ENCODE assay signal across 24 cellular contexts in genomic region chr4:5970381-5971076, GRCh38. TPM values are rescaled to one million over a fixed set of nuclear protein-coding genes. Genes with fewer than 3 reads are reported as not detected.
DNase-seq lines count a peak whose midpoint lies in the region; ATAC-seq and TF ChIP-seq lines count a peak whose summit lies in the region.
"Had no signal": no experiment of that assay in that cellular context is flagged by ENCODE, and none has a peak within 500 bp of the region (broad histone marks: within the 10 kb centered on the region; RNA-seq: fewer than 3 reads in every experiment).

No MANE protein-coding gene starts in this region.

- intact Hi-C loops in left ventricle myocardium superior (cut with micrococcal nuclease) (no loop called here), left cardiac atrium (cut with DNase I) (no loop called here), aorta (cut with DNase I) (no loop called here)
- intact Hi-C loops in CD4-positive, alpha-beta memory T cell (cut with micrococcal nuclease) = no loop called here

- H4K5ac ChIP-seq in mesendoderm (ENCODE audit: low read length) = no peak overlapping the region

- H2AK5ac ChIP-seq in mesendoderm (ENCODE audit: low read length) = no peak overlapping the region

- peak; percentile 8 for DNase-seq in left ventricle myocardium superior
- DNase-seq in left cardiac atrium = no peak
- DNase-seq in coronary artery (ENCODE audit: low spot score) = peak; percentile 66
- DNase-seq in nephron progenitor cell = no peak
- DNase-seq in aorta = no peak
- no peak for DNase-seq in mesendoderm
- no peak for DNase-seq in CD4-positive, alpha-beta memory T cell
- DNase-seq: CD4-positive, alpha-beta T cell; DMS153; GDM1; Karpas-422; NCI-H1092; NCI-H1694; NCI-H2081 treated with DMSO at 0.1 percent for 48 hours; NK-92 treated with Interleukin-12 subunit alpha and Interleukin-12 subunit beta, amount 100 ng/mL, for 24 hours; Peyer's patch; Right ventricle myocardium superior had no signal

- no peak overlapping the region for H2BK120ac ChIP-seq in mesendoderm (ENCODE audit: low read depth, low read length)

- H3K9ac ChIP-seq in mesendoderm (ENCODE audit: low read length) = no peak overlapping the region

- H3K4ac ChIP-seq in mesendoderm (ENCODE audit: low read depth, low read length) = no peak overlapping the region

- H3K4me1 ChIP-seq in aorta (ENCODE audit: control insufficient read depth in 1 of 2, insufficient read depth in 2 of 2, low read length in 2 of 2) (no peaks in the 10 kb centered on the region), mesendoderm (ENCODE audit: control insufficient read depth, low read depth, low read length) (no peaks in the 10 kb centered on the region)
- H3K4me1 ChIP-seq in CD4-positive, alpha-beta memory T cell (ENCODE audit: insufficient read depth, low read length) = no peaks in the 10 kb centered on the region
- H3K4me1 ChIP-seq: A549, Peyer's patch had no signal

- no peaks in the 10 kb centered on the region for H3K36me3 Mint-ChIP-seq in nephron progenitor cell (ENCODE audit: low read depth)
- no peaks in the 10 kb centered on the region for H3K36me3 Mint-ChIP-seq in CD4-positive, alpha-beta memory T cell
- H3K36me3 Mint-ChIP-seq: IgD-negative memory B cell had no signal

- no peak overlapping the region for H3K56ac ChIP-seq in mesendoderm (ENCODE audit: low read length)

- H3K23ac ChIP-seq in mesendoderm (ENCODE audit: low read length) = no peak overlapping the region

- no peaks in the 10 kb centered on the region for H3K9me3 Mint-ChIP-seq in nephron progenitor cell
- peaks cover 0 to 2% (median 0%) of the 10 kb centered on the region in 8 donors for H3K9me3 Mint-ChIP-seq in CD4-positive, alpha-beta memory T cell
- H3K9me3 Mint-ChIP-seq: CD4-positive, alpha-beta T cell; IgD-negative memory B cell had no signal

- H3K18ac ChIP-seq in mesendoderm (ENCODE audit: low read length) = no peak overlapping the region

- TF ChIP-seq CTCF in coronary artery (IDR thresholded peaks at IDR 0.05) = no peak
- TF ChIP-seq CTCF in nephron progenitor cell (IDR thresholded peaks at IDR 0.05) = no peak

- H3K4me3 Mint-ChIP-seq in nephron progenitor cell = no peak overlapping the region
- H3K4me3 Mint-ChIP-seq in CD4-positive, alpha-beta memory T cell = no peak overlapping the region
- H3K4me3 Mint-ChIP-seq: CD4-positive, alpha-beta T cell; IgD-negative memory B cell had no signal

- peaks cover 17% of the 10 kb centered on the region for H3K27me3 Mint-ChIP-seq in nephron progenitor cell (ENCODE audit: low read depth, poor library complexity)
- H3K27me3 Mint-ChIP-seq in CD4-positive, alpha-beta memory T cell = peaks cover under 1 to 5% of the 10 kb centered on the region in 2 donors

- peaks cover 41% of the 10 kb centered on the region for H3K4me1 Mint-ChIP-seq in nephron progenitor cell
- no peaks in the 10 kb centered on the region for H3K4me1 Mint-ChIP-seq in CD4-positive, alpha-beta memory T cell
- H3K4me1 Mint-ChIP-seq: IgD-negative memory B cell had no signal

- no peaks in the 10 kb centered on the region for H3K79me1 ChIP-seq in mesendoderm (ENCODE audit: low read length)

- H3K4me2 ChIP-seq in mesendoderm (ENCODE audit: low read length) = no peak overlapping the region
- H3K4me2 ChIP-seq: A549 had no signal

- H3K27me3 ChIP-seq in aorta (ENCODE audit: control insufficient read depth in 1 of 2, insufficient read depth in 2 of 2, low read length in 1 of 2) = no peaks in the 10 kb centered on the region
- no peaks in the 10 kb centered on the region for H3K27me3 ChIP-seq in mesendoderm (ENCODE audit: insufficient read depth, low read length, poor library complexity)
- no peaks in the 10 kb centered on the region for H3K27me3 ChIP-seq in CD4-positive, alpha-beta memory T cell (ENCODE audit: insufficient read depth, low read length)
- H3K27me3 ChIP-seq: Peyer's patch had no signal

- ATAC-seq in left ventricle myocardium superior = no peak
- ATAC-seq in left cardiac atrium = no peak
- ATAC-seq in aorta (ENCODE audit: low FRiP score) = peak; percentile 46
- ATAC-seq in HG02571 (IDR thresholded peaks at IDR 0.05; ENCODE audit: unreplicated experiment) = no peak
- ATAC-seq: A549 had no signal

- H3K36me3 ChIP-seq in aorta (ENCODE audit: control insufficient read depth in 1 of 2, insufficient read depth in 2 of 2, low read length in 1 of 2) (no peaks in the 10 kb centered on the region), mesendoderm (ENCODE audit: control insufficient read depth, insufficient read depth, low read length) (no peaks in the 10 kb centered on the region)
- no peaks in the 10 kb centered on the region for H3K36me3 ChIP-seq in CD4-positive, alpha-beta memory T cell (ENCODE audit: insufficient read depth, low read length)
- H3K36me3 ChIP-seq: Peyer's patch had no signal

- no peaks in the 10 kb centered on the region for H3K79me2 ChIP-seq in mesendoderm (ENCODE audit: control insufficient read depth, insufficient read depth, low read length)

- no peak overlapping the region for H3K4me3 ChIP-seq in coronary artery
- no peak overlapping the region for H3K4me3 ChIP-seq in aorta (ENCODE audit: low read length in 2 of 2)
- no peak overlapping the region for H3K4me3 ChIP-seq in mesendoderm (ENCODE audit: low read length)
- H3K4me3 ChIP-seq in CD4-positive, alpha-beta memory T cell (ENCODE audit: low read length in 2 of 2) = no peak overlapping the region
- H3K4me3 ChIP-seq: A549, Peyer's patch had no signal

- POLR2A ChIA-PET in CD4-positive, alpha-beta memory T cell (lab: Charles Lee; ENCODE audit: partially characterized antibody) = no interaction called here

- no peak overlapping the region for H2BK15ac ChIP-seq in mesendoderm (replicated peaks; ENCODE audit: low read depth)

- CTCF ChIA-PET in CD4-positive, alpha-beta memory T cell (lab: Charles Lee; ENCODE audit: partially characterized antibody) = no interaction called here

- 69 to 74% methylated on average over 15 to 16 of the region's 16 CpGs for WGBS in aorta, 2 donors
- WGBS in mesendoderm (ENCODE audit: extremely low coverage, insufficient coverage, low lambda C conversion rate) = no CpG with 5 or more reads among the region's 16 CpGs

- no peaks in the 10 kb centered on the region for H3K9me3 ChIP-seq in aorta (ENCODE audit: control insufficient read depth, low read length)
- no peaks in the 10 kb centered on the region for H3K9me3 ChIP-seq in CD4-positive, alpha-beta memory T cell (ENCODE audit: control insufficient read depth in 1 of 2, low read length in 2 of 2)
- H3K9me3 ChIP-seq: A549, Peyer's patch had no signal

- no peak overlapping the region for H4K8ac ChIP-seq in mesendoderm (ENCODE audit: low read depth, low read length)

- no peak overlapping the region for H2BK5ac ChIP-seq in mesendoderm (ENCODE audit: low read length)

- peak overlapping the region; percentile 10 for H3K27ac Mint-ChIP-seq in nephron progenitor cell
- H3K27ac Mint-ChIP-seq in CD4-positive, alpha-beta memory T cell = no peak overlapping the region
- H3K27ac Mint-ChIP-seq: CD4-positive, alpha-beta T cell had no signal

- H3K27ac ChIP-seq in coronary artery = no peak overlapping the region
- no peak overlapping the region for H3K27ac ChIP-seq in aorta (ENCODE audit: low read depth in 1 of 2, low read length in 2 of 2)
- no peak overlapping the region for H3K27ac ChIP-seq in mesendoderm (ENCODE audit: low read depth, low read length)
- no peak overlapping the region for H3K27ac ChIP-seq in CD4-positive, alpha-beta memory T cell (ENCODE audit: low read depth, low read length)
- H3K27ac ChIP-seq: A549, Peyer's patch had no signal

RNA-seq across cellular contexts. Expression of gene C4orf50, which starts 47.7 kb away (rescaled TPM):
- 0.02 TPM for total RNA-seq in left ventricle myocardium superior
- under 1 TPM; 0.03 TPM for total RNA-seq in left cardiac atrium
- total RNA-seq in aorta = under 1 TPM; 0.03 to 0.06 TPM
- polyA plus RNA-seq in aorta = not detected
- polyA plus RNA-seq in mesendoderm (2013, experiment 1 of 2) = 0.15 TPM
- 0.15 TPM for polyA plus RNA-seq in mesendoderm (2013, experiment 2 of 2)
- under 1 TPM; 0.25 to 0.26 TPM for total RNA-seq in CD4-positive, alpha-beta memory T cell
- polyA plus RNA-seq in CD4-positive, alpha-beta memory T cell = under 1 TPM in 1 of 2 donors, not detected in 1; 0.02 TPM
- total RNA-seq: Daoy, MCF 10A, NCI-H460, Right ventricle myocardium superior had no signal
- polyA plus RNA-seq: A549, BJ, IgD-negative memory B cell had no signal

Comparison
In these comparisons a context has a peak if more than half of its experiments do, and no peak if none do; other contexts are left out.
1. DNase-seq: peak in left ventricle myocardium superior (single experiment) and coronary artery (single experiment); none in left cardiac atrium (single experiment), nephron progenitor cell (single experiment), aorta (0 of 2), mesendoderm (single experiment) and CD4-positive, alpha-beta memory T cell (0 of 5).